In the genomic region with DNA sequence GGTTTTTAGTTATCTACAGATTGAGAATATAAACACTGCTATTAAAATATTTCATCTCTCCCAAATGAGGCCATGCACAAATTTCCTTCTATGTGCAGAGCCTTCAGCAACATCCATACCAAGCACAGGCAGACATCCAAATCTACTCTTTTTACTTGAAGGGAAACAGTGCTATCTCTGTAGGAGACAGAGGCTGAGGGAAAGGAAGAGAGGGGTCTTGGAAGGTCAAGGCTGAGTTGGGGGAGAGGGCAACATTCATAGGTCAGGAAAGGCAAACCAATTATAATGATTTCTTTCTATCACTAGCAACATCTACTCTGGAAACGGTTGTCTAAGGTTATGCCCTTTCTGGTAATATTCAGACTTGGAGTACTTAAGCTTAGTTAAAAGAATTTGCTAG, we compare ENCODE assay signal across 23 cellular contexts.
A peak's percentile ranks its signal among the peaks of the same experiment; 100 is the strongest.
DNase-seq lines count a peak whose midpoint lies in the region; ATAC-seq and TF ChIP-seq lines count a peak whose summit lies in the region.
"Had no signal": no experiment of that assay in that cellular context is flagged by ENCODE, and none has a peak within 500 bp of the region (broad histone marks: within the 10 kb centered on the region; RNA-seq: fewer than 3 reads in every experiment).

No MANE protein-coding gene starts in this region.

- intact Hi-C loops in testis (cut with DNase I; ENCODE audit: low total_unique reads) = no loop called here

- H3K9me3 ChIP-seq in RWPE2 (ENCODE audit: severe bottlenecking) = no peaks in the 10 kb centered on the region
- H3K9me3 ChIP-seq in testis = no peaks in the 10 kb centered on the region
- H3K9me3 ChIP-seq: prostate gland had no signal

- ATAC-seq in RWPE2 (ENCODE audit: low read depth) (no peak), HG02840 (IDR thresholded peaks at IDR 0.05; ENCODE audit: low FRiP score, unreplicated experiment) (no peak)
- ATAC-seq: activated naive CD4-positive, alpha-beta T cell treated with anti-CD3 and anti-CD28 coated beads, Interleukin-2, amount 50 U/mL, for 72 hours; natural killer cell treated with Interleukin-12 subunit alpha and Interleukin-12 subunit beta and Interleukin-15 and Interleukin-18, amount 100 ng/mL, for 72 hours had no signal

- H3K27ac Mint-ChIP-seq in nephron progenitor cell = peak overlapping the region; percentile 29
- H3K27ac Mint-ChIP-seq: activated CD4-positive, alpha-beta T cell treated with anti-CD3 and anti-CD28 coated beads, Interleukin-2, amount 10 ng/mL, durations not matched to agents 7 days and 5 days; activated naive CD4-positive, alpha-beta T cell treated with anti-CD3 and anti-CD28 coated beads, Interleukin-2, amount 50 U/mL, for 72 hours; H9; IgD-negative memory B cell; natural killer cell treated with Interleukin-12 subunit alpha and Interleukin-12 subunit beta and Interleukin-15 and Interleukin-18, amount 100 ng/mL, for 72 hours had no signal

- TF ChIP-seq POLR2A in testis (IDR thresholded peaks at IDR 0.05) = no peak

- TF ChIP-seq CTCF in RWPE2 (IDR thresholded peaks at IDR 0.05; ENCODE audit: poor library complexity, severe bottlenecking) = no peak
- no peak for TF ChIP-seq CTCF in coronary artery (IDR thresholded peaks at IDR 0.05)
- no peak for TF ChIP-seq CTCF in nephron progenitor cell (IDR thresholded peaks at IDR 0.05)
- no peak for TF ChIP-seq CTCF in testis (IDR thresholded peaks at IDR 0.05)

- peak overlapping the region; percentile 3 for H3K27ac ChIP-seq in RWPE2 (ENCODE audit: poor library complexity, severe bottlenecking)
- H3K27ac ChIP-seq in coronary artery = peak overlapping the region; percentile 60 to 83
- peak overlapping the region; percentile 19 to 69 for H3K27ac ChIP-seq in testis
- H3K27ac ChIP-seq: prostate gland, SK-N-MC, WERI-Rb-1 had no signal

- H3K4me1 ChIP-seq in RWPE2 (ENCODE audit: insufficient read depth, poor library complexity, severe bottlenecking) (peaks cover 33% of the 10 kb centered on the region), testis (peaks cover 8% of the 10 kb centered on the region)
- H3K4me1 ChIP-seq: prostate gland had no signal

- whole genome bisulfite sequencing in testis, 2 donors = 24 to 55% methylated on average over 1 of the region's 1 CpG

- no peaks in the 10 kb centered on the region for H3K27me3 ChIP-seq in RWPE2 (ENCODE audit: insufficient read depth, poor library complexity, severe bottlenecking)
- no peaks in the 10 kb centered on the region for H3K27me3 ChIP-seq in testis

- peaks cover 50% of the 10 kb centered on the region for H3K36me3 Mint-ChIP-seq in nephron progenitor cell (ENCODE audit: low read depth)
- H3K36me3 Mint-ChIP-seq: activated naive CD4-positive, alpha-beta T cell treated with anti-CD3 and anti-CD28 coated beads, Interleukin-2, amount 50 U/mL, for 72 hours; IgD-negative memory B cell; natural killer cell treated with Interleukin-12 subunit alpha and Interleukin-12 subunit beta and Interleukin-15 and Interleukin-18, amount 100 ng/mL, for 72 hours had no signal

- peaks cover 13% of the 10 kb centered on the region for H3K4me1 Mint-ChIP-seq in nephron progenitor cell
- H3K4me1 Mint-ChIP-seq: activated CD4-positive, alpha-beta T cell treated with anti-CD3 and anti-CD28 coated beads, Interleukin-2, amount 10 ng/mL, durations not matched to agents 7 days and 5 days; H9; IgD-negative memory B cell had no signal

- H3K27me3 Mint-ChIP-seq in nephron progenitor cell (ENCODE audit: low read depth, poor library complexity) = peaks cover 2% of the 10 kb centered on the region

- H3K4me3 Mint-ChIP-seq in nephron progenitor cell = no peak overlapping the region
- H3K4me3 Mint-ChIP-seq: activated CD4-positive, alpha-beta T cell treated with anti-CD3 and anti-CD28 coated beads, Interleukin-2, amount 10 ng/mL, durations not matched to agents 7 days and 5 days; H9; IgD-negative memory B cell; natural killer cell treated with Interleukin-12 subunit alpha and Interleukin-12 subunit beta and Interleukin-15 and Interleukin-18, amount 100 ng/mL, for 72 hours had no signal

- no peak for DNase-seq in RWPE2 (ENCODE audit: low spot score)
- DNase-seq in coronary artery (ENCODE audit: low spot score) = no peak
- no peak for DNase-seq in nephron progenitor cell
- no peak for DNase-seq in testis
- no peak for DNase-seq in cortex of kidney (lab: John Stamatoyannopoulos, UW)
- no peak for DNase-seq in OCI-M2 (lab: John Stamatoyannopoulos, UW; ENCODE audit: unreplicated experiment)
- DNase-seq: activated CD4-positive, alpha-beta T cell treated with anti-CD3 and anti-CD28 coated beads, Interleukin-2, amount 10 ng/mL, durations not matched to agents 7 days and 5 days; AML-193; DMS53; GF-D8; H9; kidney glomerular epithelial cell; mesendoderm; NCI-H1105 treated with DMSO at 0.1 percent for 48 hours; NCI-H524; stimulated activated CD8-positive, alpha-beta memory T cell treated with anti-CD3 and anti-CD28 coated beads, Interleukin-4, amount 100 ng/mL, for 48 hours; WERI-Rb-1 had no signal

- H3K36me3 ChIP-seq in RWPE2 (ENCODE audit: low read depth) = no peaks in the 10 kb centered on the region
- no peaks in the 10 kb centered on the region for H3K36me3 ChIP-seq in testis (ENCODE audit: low read depth, missing control alignments)
- H3K36me3 ChIP-seq: prostate gland, WERI-Rb-1 had no signal

- no peak overlapping the region for H3K4me3 ChIP-seq in RWPE2 (ENCODE audit: severe bottlenecking)
- H3K4me3 ChIP-seq in coronary artery = no peak overlapping the region
- no peak overlapping the region for H3K4me3 ChIP-seq in testis
- H3K4me3 ChIP-seq: prostate gland, SK-N-MC had no signal

- H3K9me3 Mint-ChIP-seq in nephron progenitor cell = peaks cover 9% of the 10 kb centered on the region
- H3K9me3 Mint-ChIP-seq: activated CD4-positive, alpha-beta T cell treated with anti-CD3 and anti-CD28 coated beads, Interleukin-2, amount 10 ng/mL, durations not matched to agents 7 days and 5 days; activated naive CD4-positive, alpha-beta T cell treated with anti-CD3 and anti-CD28 coated beads, Interleukin-2, amount 50 U/mL, for 72 hours; H9; natural killer cell treated with Interleukin-12 subunit alpha and Interleukin-12 subunit beta and Interleukin-15 and Interleukin-18, amount 100 ng/mL, for 72 hours had no signal

Comparison
In these comparisons a context has a peak if more than half of its experiments do, and no peak if none do; other contexts are left out.
1. H3K27ac ChIP-seq: peak in every context shown above with its lines; median percentile 72 in coronary artery; 44 in testis; 3 in RWPE2.